Comparison of ENCODE assay signal across 15 cellular contexts in the genomic region with DNA sequence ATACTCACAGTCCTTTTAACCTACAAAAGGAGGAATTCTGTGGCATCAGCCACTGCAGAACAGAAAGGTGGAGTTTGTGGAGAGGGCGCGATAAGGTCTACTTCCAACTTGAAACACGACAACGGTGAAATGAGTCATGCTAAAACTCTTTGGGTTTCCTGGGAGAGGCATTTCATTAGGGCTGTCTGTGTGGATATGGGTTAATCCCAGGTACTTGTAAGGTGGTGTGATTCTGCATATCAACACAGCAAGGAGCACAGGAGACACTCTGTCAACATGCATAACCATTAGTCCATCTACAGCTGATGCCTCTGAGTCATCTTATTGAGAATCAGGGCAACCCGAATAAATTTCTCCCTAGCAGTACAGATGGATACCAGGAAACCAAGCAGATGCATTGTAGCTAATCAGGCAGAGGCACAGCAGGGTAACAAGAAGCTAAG.
DNase-seq lines count a peak whose midpoint lies in the region; FAIRE-seq and TF ChIP-seq lines count a peak whose summit lies in the region.
"Had no signal": no experiment of that assay in that cellular context is flagged by ENCODE, and none has a peak within 500 bp of the region (broad histone marks: within the 10 kb centered on the region; RNA-seq: fewer than 3 reads in every experiment).

No MANE protein-coding gene starts in this region.

- H4K20me1 ChIP-seq in Karpas-422 (ENCODE audit: insufficient read depth, low read depth, low read length) = no peaks in the 10 kb centered on the region

- H3K9me2 ChIP-seq in Karpas-422 (replicated peaks; ENCODE audit: insufficient read depth, low read length) = no peaks in the 10 kb centered on the region

- no peak overlapping the region for H4K5ac ChIP-seq in mesendoderm (ENCODE audit: low read length)

- H3K56ac ChIP-seq in mesendoderm (ENCODE audit: low read length) = no peak overlapping the region

- H3K9ac ChIP-seq in mesendoderm (ENCODE audit: low read length) = no peak overlapping the region
- H3K9ac ChIP-seq in Karpas-422 (ENCODE audit: low read length) = no peak overlapping the region

- FAIRE-seq in bronchial epithelial cell (lab: Jason Lieb, UNC) = no peak

- H2BK120ac ChIP-seq in mesendoderm (ENCODE audit: low read depth, low read length) = no peak overlapping the region

- TF ChIP-seq CTCF in bronchial epithelial cell (IDR thresholded peaks at IDR 0.05; ENCODE audit: insufficient read depth, low read length, severe bottlenecking) (no peak), Peyer's patch (IDR thresholded peaks at IDR 0.05) (no peak)

- H4K8ac ChIP-seq in mesendoderm (ENCODE audit: low read depth, low read length) = no peak overlapping the region

- H3K27me3 ChIP-seq in bronchial epithelial cell (ENCODE audit: control insufficient read depth, insufficient read depth, low read length) (no peaks in the 10 kb centered on the region), mesendoderm (ENCODE audit: insufficient read depth, low read length, poor library complexity) (no peaks in the 10 kb centered on the region), Karpas-422 (ENCODE audit: low read length) (no peaks in the 10 kb centered on the region), Peyer's patch (no peaks in the 10 kb centered on the region)

- TF ChIP-seq POLR2A in Peyer's patch (IDR thresholded peaks at IDR 0.05) = no peak

- H3K4ac ChIP-seq in mesendoderm (ENCODE audit: low read depth, low read length) = no peak overlapping the region

- H3K36me3 ChIP-seq in bronchial epithelial cell (ENCODE audit: control insufficient read depth, insufficient read depth, low read length) = no peaks in the 10 kb centered on the region
- H3K36me3 ChIP-seq in mesendoderm (ENCODE audit: control insufficient read depth, insufficient read depth, low read length) = no peaks in the 10 kb centered on the region
- no peaks in the 10 kb centered on the region for H3K36me3 ChIP-seq in Karpas-422 (ENCODE audit: insufficient read depth, low read length)
- no peaks in the 10 kb centered on the region for H3K36me3 ChIP-seq in Peyer's patch
- H3K36me3 ChIP-seq: prostate gland had no signal

- peak overlapping the region; percentile 5 for H3K27ac ChIP-seq in mesendoderm (ENCODE audit: low read depth, low read length)
- no peak overlapping the region for H3K27ac ChIP-seq in Karpas-422 (ENCODE audit: low read length)
- no peak overlapping the region for H3K27ac ChIP-seq in Peyer's patch
- H3K27ac ChIP-seq: C4-2B, prostate gland had no signal

- H3K4me3 ChIP-seq in bronchial epithelial cell (ENCODE audit: low read depth, low read length) (no peak overlapping the region), mesendoderm (ENCODE audit: low read length) (no peak overlapping the region), Karpas-422 (ENCODE audit: low read length) (no peak overlapping the region), Peyer's patch (no peak overlapping the region)
- H3K4me3 ChIP-seq: prostate gland had no signal

- DNase-seq in Daoy (ENCODE audit: low read depth) (peak; percentile 15), HT-29 (ENCODE audit: low spot score) (peak; percentile 87), bronchial epithelial cell (ENCODE audit: low read depth) (peak; percentile 97), mesendoderm (peak; percentile 97), Karpas-422 (no peak), superior temporal gyrus (ENCODE audit: extremely low spot score) (no peak), Peyer's patch (no peak)
- DNase-seq: activated B cell treated with CpG ODN at 0.5 μM for 24 hours; activated naive CD4-positive, alpha-beta T cell; effector memory CD4-positive, alpha-beta T cell; GDM1; NCI-H1105; NCI-H510A had no signal

- H2BK15ac ChIP-seq in mesendoderm (replicated peaks; ENCODE audit: low read depth) = peak overlapping the region; percentile 67

- peak overlapping the region; percentile 86 for H3K18ac ChIP-seq in mesendoderm (ENCODE audit: low read length)

- H3K79me2 ChIP-seq in mesendoderm (ENCODE audit: control insufficient read depth, insufficient read depth, low read length) = no peaks in the 10 kb centered on the region
- no peaks in the 10 kb centered on the region for H3K79me2 ChIP-seq in Karpas-422 (ENCODE audit: low read length)

- no peaks in the 10 kb centered on the region for H3K79me1 ChIP-seq in mesendoderm (ENCODE audit: low read length)

- H3K4me1 ChIP-seq in mesendoderm (ENCODE audit: control insufficient read depth, low read depth, low read length) (peaks cover 5% of the 10 kb centered on the region), Karpas-422 (ENCODE audit: low read length) (no peaks in the 10 kb centered on the region), Peyer's patch (no peaks in the 10 kb centered on the region)
- H3K4me1 ChIP-seq: prostate gland had no signal

- no peak overlapping the region for H2AK5ac ChIP-seq in mesendoderm (ENCODE audit: low read length)

- no peaks in the 10 kb centered on the region; the same call in 1 of the 2 replicates for H3K9me3 ChIP-seq in Karpas-422 (ENCODE audit: low read length)
- no peaks in the 10 kb centered on the region for H3K9me3 ChIP-seq in Peyer's patch
- H3K9me3 ChIP-seq: prostate gland had no signal

- WGBS in mesendoderm (ENCODE audit: extremely low coverage, insufficient coverage, low lambda C conversion rate) = no CpG with 5 or more reads among the region's 5 CpGs

- H3K23ac ChIP-seq in mesendoderm (ENCODE audit: low read length) = no peak overlapping the region

- H3K4me2 ChIP-seq in mesendoderm (ENCODE audit: low read length) (no peak overlapping the region), Karpas-422 (ENCODE audit: low read depth, low read length, poor library complexity, severe bottlenecking) (no peak overlapping the region)

- no peak overlapping the region for H2BK5ac ChIP-seq in mesendoderm (ENCODE audit: low read length)

- no peak overlapping the region for H2AFZ ChIP-seq in Karpas-422 (ENCODE audit: low read length)

Comparison
In these comparisons a context has a peak if more than half of its experiments do, and no peak if none do; other contexts are left out.
1. DNase-seq: peak in Daoy (single experiment), HT-29 (single experiment), bronchial epithelial cell (single experiment) and mesendoderm (single experiment); none in Karpas-422 (single experiment), superior temporal gyrus (single experiment) and Peyer's patch (0 of 3).